Comparison of ENCODE assay signal across 8 cellular contexts in genomic region chr12:69497308-69498026, GRCh38. TPM values are rescaled to one million over a fixed set of nuclear protein-coding genes. Genes with fewer than 3 reads are reported as not detected.
DNase-seq lines count a peak whose midpoint lies in the region; ATAC-seq, FAIRE-seq and TF ChIP-seq lines count a peak whose summit lies in the region.

No MANE protein-coding gene starts in this region.

- no peak for FAIRE-seq in HTR-8/SVneo (lab: Jason Lieb, UNC)

- H4K20me1 ChIP-seq in Loucy (ENCODE audit: insufficient read depth, low read length, poor library complexity, severe bottlenecking) = peaks cover 4% of the 10 kb centered on the region

- no peaks in the 10 kb centered on the region for H3F3A ChIP-seq in Loucy (ENCODE audit: low read depth)

- H3K27ac ChIP-seq in right cardiac atrium (ENCODE audit: low read length) (no peak overlapping the region), prostate gland (no peak overlapping the region)

- H3K9ac ChIP-seq in Loucy (ENCODE audit: low read depth, low read length, poor library complexity, severe bottlenecking) = peak overlapping the region; percentile 22

- peaks cover 15% of the 10 kb centered on the region for H3K4me1 ChIP-seq in Loucy (ENCODE audit: insufficient read depth, low read length, poor library complexity, severe bottlenecking)
- H3K4me1 ChIP-seq in right cardiac atrium (ENCODE audit: control insufficient read depth, insufficient read depth, low read length) = peaks cover 2% of the 10 kb centered on the region
- H3K4me1 ChIP-seq in prostate gland (replicated peaks) = peaks cover 3% of the 10 kb centered on the region

- no peak for TF ChIP-seq POLR2A in prostate gland (IDR thresholded peaks at IDR 0.05)

- WGBS in right cardiac atrium = 65% methylated on average over 4 of the region's 4 CpGs
- WGBS in prostate gland = 87% methylated on average over 4 of the region's 4 CpGs

- ATAC-seq in GM18508 (IDR thresholded peaks at IDR 0.05; ENCODE audit: insufficient read depth, unreplicated experiment) (peak; percentile 82), GM21786 (IDR thresholded peaks at IDR 0.05; ENCODE audit: unreplicated experiment) (peak; percentile 95), right cardiac atrium (peak; percentile 52 to 85)

- H2AFZ ChIP-seq in Loucy (ENCODE audit: low read length) = no peak overlapping the region

- no peak for TF ChIP-seq CTCF in Loucy (conservative IDR thresholded peaks at IDR 0.05; ENCODE audit: low read length)
- TF ChIP-seq CTCF in prostate gland (IDR thresholded peaks at IDR 0.05) = no peak

- H3K9me3 ChIP-seq in Loucy (ENCODE audit: insufficient read depth, low read depth, low read length) = no peaks in the 10 kb centered on the region
- H3K9me3 ChIP-seq in right cardiac atrium (ENCODE audit: control insufficient read depth, low read length) = no peaks in the 10 kb centered on the region
- no peaks in the 10 kb centered on the region for H3K9me3 ChIP-seq in prostate gland

- H3K4me2 ChIP-seq in Loucy (ENCODE audit: low read depth, low read length, poor library complexity, severe bottlenecking) = peak overlapping the region; percentile 55

- intact Hi-C loops in right cardiac atrium (cut with DNase I) (no loop called here), prostate gland (cut with DNase I) (no loop called here)

- H3K27me3 ChIP-seq in Loucy (ENCODE audit: insufficient read depth, low read length, poor library complexity, severe bottlenecking) (no peaks in the 10 kb centered on the region), right cardiac atrium (ENCODE audit: control insufficient read depth, insufficient read depth) (no peaks in the 10 kb centered on the region), prostate gland (replicated peaks; ENCODE audit: insufficient read depth) (no peaks in the 10 kb centered on the region)

- H3K36me3 ChIP-seq in Loucy (ENCODE audit: insufficient read depth, low read length) (no peaks in the 10 kb centered on the region), prostate gland (no peaks in the 10 kb centered on the region)

- H3K79me2 ChIP-seq in Loucy (ENCODE audit: insufficient read depth, low read length) = peaks cover 86% of the 10 kb centered on the region

- no peak for DNase-seq in right cardiac atrium
- DNase-seq in NCI-H1436 treated with DMSO at 0.1 percent for 48 hours (lab: John Stamatoyannopoulos, UW) = no peak
- no peak for DNase-seq in HTR-8/SVneo (ENCODE audit: insufficient read length, low spot score)
- DNase-seq in NCI-H226 = no peak
- DNase-seq in prostate gland (ENCODE audit: low spot score) = no peak

- H3K4me3 ChIP-seq in Loucy (ENCODE audit: low read length, poor library complexity, severe bottlenecking) (peak overlapping the region; percentile 11), right cardiac atrium (ENCODE audit: low read length) (no peak overlapping the region), prostate gland (no peak overlapping the region)

- no peaks in the 10 kb centered on the region for H3K9me2 ChIP-seq in Loucy (replicated peaks; ENCODE audit: low read depth, low read length)

RNA-seq across cellular contexts. Expression of gene FRS2, which starts 27.3 kb away (rescaled TPM):
- total RNA-seq in right cardiac atrium (10 to 100 TPM; 26.2 to 38.6 (median 29.7) TPM), prostate gland (10 to 100 TPM; 39.5 to 65.6 TPM)
- 6.2 TPM for polyA plus RNA-seq in right cardiac atrium
